1 cellular context compared by ENCODE assay signal in genomic region chr9:136364942-136365774, GRCh38.
TF ChIP-seq lines count a peak whose summit lies in the region.

No MANE protein-coding gene starts in this region.

TF ChIP-seq in HEK293, 187 proteins besides CTCF, POLR2A, EP300 and RAD21 (continued from another document):
- no peak for TF ChIP-seq ZBTB11 (tag by site-specific recombination; conservative IDR thresholded peaks at IDR 0.05; ENCODE audit: low read depth)
